ENCODE assay signal across 10 cellular contexts in genomic region chr4:186554485-186554884, GRCh38. TPM values are rescaled to one million over a fixed set of nuclear protein-coding genes. Genes with fewer than 3 reads are reported as not detected.
A peak's percentile ranks its signal among the peaks of the same experiment; 100 is the strongest.
DNase-seq lines count a peak whose midpoint lies in the region; ATAC-seq, FAIRE-seq and TF ChIP-seq lines count a peak whose summit lies in the region.
"Had no signal": no experiment of that assay in that cellular context is flagged by ENCODE, and none has a peak within 500 bp of the region (broad histone marks: within the 10 kb centered on the region; RNA-seq: fewer than 3 reads in every experiment).

No MANE protein-coding gene starts in this region.

- FAIRE-seq in small intestine (lab: Jason Lieb, UNC) = no peak

- 2 to 8% (median 5%) methylated on average over 13 of the region's 13 CpGs for WGBS in small intestine, 3 donors

- no peaks in the 10 kb centered on the region for H3K36me3 Mint-ChIP-seq in CD8-positive, alpha-beta memory T cell

- H3K36me3 ChIP-seq in HEK293 (ENCODE audit: control insufficient read depth in 2 of 2, insufficient read depth in 1 of 2, low read length in 2 of 2) (no peaks in the 10 kb centered on the region), small intestine (ENCODE audit: control insufficient read depth in 2 of 2, insufficient read depth in 2 of 2, low read length in 2 of 2) (no peaks in the 10 kb centered on the region)
- no peaks in the 10 kb centered on the region for H3K36me3 ChIP-seq in CD8-positive, alpha-beta memory T cell (ENCODE audit: insufficient read depth, low read length)

- DNase-seq in small intestine (peak; percentile 61), SIG-M5 (lab: John Stamatoyannopoulos, UW) (no peak), RPMI8226 (no peak)
- no peak for DNase-seq in CD8-positive, alpha-beta memory T cell
- DNase-seq: activated CD4-positive, alpha-beta T cell treated with anti-CD3 and anti-CD28 coated beads, Interleukin-2, amount 50 U/mL, for 4 hours; MM.1S had no signal

- CTCF ChIA-PET in HEK293 (lab: Yijun Ruan, JAX) = interaction anchor here (1.0 to 1.6 kb wide), 2 partner anchors 9 to 11 kb away, joined by 3 to 5 read pairs; no protein-coding TSS in a partner anchor
- CTCF ChIA-PET in CD8-positive, alpha-beta memory T cell (lab: Charles Lee) = no interaction called here

- H3K4me1 Mint-ChIP-seq in CD8-positive, alpha-beta memory T cell = no peaks in the 10 kb centered on the region

- no peak overlapping the region; the same call in 1 of the 2 replicates for H3K27ac ChIP-seq in HEK293 (ENCODE audit: extremely low read depth, low read depth, low read length)
- no peak overlapping the region for H3K27ac ChIP-seq in small intestine (ENCODE audit: low read depth in 1 of 2, low read length in 1 of 2)
- no peak overlapping the region for H3K27ac ChIP-seq in CD8-positive, alpha-beta memory T cell (ENCODE audit: low read depth, low read length)

- no peaks in the 10 kb centered on the region for H3K9me3 ChIP-seq in HEK293 (ENCODE audit: control insufficient read depth, insufficient read depth, low read depth, low read length)
- no peaks in the 10 kb centered on the region for H3K9me3 ChIP-seq in iPS-18c (ENCODE audit: control insufficient read depth, insufficient read depth, low read length)
- no peaks in the 10 kb centered on the region for H3K9me3 ChIP-seq in small intestine (ENCODE audit: control insufficient read depth, low read depth)
- no peaks in the 10 kb centered on the region for H3K9me3 ChIP-seq in CD8-positive, alpha-beta memory T cell (ENCODE audit: low read length)

- no peak overlapping the region for H3K27ac Mint-ChIP-seq in CD8-positive, alpha-beta memory T cell

- H3K4me1 ChIP-seq in HEK293 (ENCODE audit: control insufficient read depth, insufficient read depth, low read length) (no peaks in the 10 kb centered on the region), small intestine (ENCODE audit: control insufficient read depth in 2 of 2, insufficient read depth in 1 of 2, low read depth in 1 of 2, low read length in 1 of 2) (no peaks in the 10 kb centered on the region)
- H3K4me1 ChIP-seq in CD8-positive, alpha-beta memory T cell (ENCODE audit: insufficient read depth, low read length) = no peaks in the 10 kb centered on the region

- H3K27me3 Mint-ChIP-seq in CD8-positive, alpha-beta memory T cell = peaks cover 5 to 32% of the 10 kb centered on the region in 2 donors

- peaks cover 0 to 8% of the 10 kb centered on the region in 2 donors for H3K27me3 ChIP-seq in small intestine (ENCODE audit: control insufficient read depth in 2 of 2, insufficient read depth in 2 of 2, low read length in 2 of 2)
- no peaks in the 10 kb centered on the region for H3K27me3 ChIP-seq in CD8-positive, alpha-beta memory T cell (ENCODE audit: insufficient read depth, low read length, poor library complexity, severe bottlenecking)

- H3K9me3 Mint-ChIP-seq in CD8-positive, alpha-beta memory T cell = peaks cover 0 to 3% (median 0%) of the 10 kb centered on the region in 5 donors

- POLR2A ChIA-PET in HEK293 (lab: Yijun Ruan, JAX) = no interaction called here
- POLR2A ChIA-PET in CD8-positive, alpha-beta memory T cell (lab: Charles Lee) = no interaction called here

- peak; percentile 73 for ATAC-seq in SK-N-SH treated with all-trans-retinoic acid at 6 μM for 48 hours
- ATAC-seq in HG03457 (IDR thresholded peaks at IDR 0.05; ENCODE audit: unreplicated experiment) = no peak

- H3K4me3 Mint-ChIP-seq in CD8-positive, alpha-beta memory T cell = no peak overlapping the region

- TF ChIP-seq CTCF in HEK293 (tag by site-specific recombination; IDR thresholded peaks at IDR 0.05) = no peak

- H3K4me3 ChIP-seq in HEK293 (ENCODE audit: low read depth, low read length) (peak overlapping the region; percentile 54), iPS-18c (ENCODE audit: insufficient read depth, low read depth, low read length) (peak overlapping the region; percentile 59), small intestine (ENCODE audit: low read depth in 1 of 2, low read length in 2 of 2) (peak overlapping the region in 1 of 2 donors; percentile 34)
- no peak overlapping the region for H3K4me3 ChIP-seq in CD8-positive, alpha-beta memory T cell (ENCODE audit: low read length)

TF ChIP-seq in HEK293, 187 proteins besides CTCF, POLR2A, EP300 and RAD21 (continues in another document):
- peak; percentile 67 for TF ChIP-seq ZNF600 (tag by site-specific recombination; IDR thresholded peaks at IDR 0.05)
- TF ChIP-seq ZEB2 (tag by site-specific recombination; IDR thresholded peaks at IDR 0.05) = no peak
- no peak for TF ChIP-seq ZNF488 (tag by site-specific recombination; IDR thresholded peaks at IDR 0.05)
- TF ChIP-seq ZNF133 (tag by site-specific recombination; IDR thresholded peaks at IDR 0.05) = no peak
- no peak for TF ChIP-seq ZNF645 (tag by site-specific recombination; IDR thresholded peaks at IDR 0.05)
- TF ChIP-seq PRDM6 (tag by site-specific recombination; IDR thresholded peaks at IDR 0.05) = no peak
- TF ChIP-seq HOXC10 (CRISPR knock-in tag; IDR thresholded peaks at IDR 0.05) = no peak
- peak; percentile 87 for TF ChIP-seq ZNF335 (tag by site-specific recombination; conservative IDR thresholded peaks at IDR 0.05)

TF ChIP-seq in SK-N-SH treated with all-trans-retinoic acid at 6 μM for 48 hours, 23 proteins besides CTCF, POLR2A, EP300 and RAD21:
- TF ChIP-seq PPARA (CRISPR knock-in tag; IDR thresholded peaks at IDR 0.05; ENCODE audit: borderline replicate concordance) (no peak), GLIS3 (CRISPR knock-in tag; IDR thresholded peaks at IDR 0.05) (no peak), ZFP3 (CRISPR knock-in tag; IDR thresholded peaks at IDR 0.05) (no peak), ARNTL (CRISPR knock-in tag; IDR thresholded peaks at IDR 0.05; ENCODE audit: borderline replicate concordance, low read depth) (no peak), OSR1 (CRISPR knock-in tag; IDR thresholded peaks at IDR 0.05) (no peak), CSDC2 (CRISPR knock-in tag; IDR thresholded peaks at IDR 0.05) (no peak), SNAI2 (CRISPR knock-in tag; IDR thresholded peaks at IDR 0.05) (no peak), PATZ1 (CRISPR knock-in tag; IDR thresholded peaks at IDR 0.05; ENCODE audit: borderline replicate concordance) (no peak), ZNF565 (CRISPR knock-in tag; conservative IDR thresholded peaks at IDR 0.05; ENCODE audit: low read depth) (no peak), TOX (CRISPR knock-in tag; IDR thresholded peaks at IDR 0.05; ENCODE audit: borderline replicate concordance) (no peak), BACH2 (CRISPR knock-in tag; IDR thresholded peaks at IDR 0.05; ENCODE audit: borderline replicate concordance) (no peak), ZNF8 (CRISPR knock-in tag; IDR thresholded peaks at IDR 0.05) (no peak), CSRNP3 (CRISPR knock-in tag; IDR thresholded peaks at IDR 0.05) (no peak), ISL1 (CRISPR knock-in tag; IDR thresholded peaks at IDR 0.05) (no peak)

RNA-seq across cellular contexts. Expression of gene MTNR1A, which starts 0.9 kb away (rescaled TPM):
- under 1 TPM in 1 of 3 donors, not detected in 2; 0.15 TPM for polyA plus RNA-seq in small intestine
- total RNA-seq in CD8-positive, alpha-beta memory T cell = not detected
- polyA plus RNA-seq in CD8-positive, alpha-beta memory T cell = not detected
